In the genomic region with DNA sequence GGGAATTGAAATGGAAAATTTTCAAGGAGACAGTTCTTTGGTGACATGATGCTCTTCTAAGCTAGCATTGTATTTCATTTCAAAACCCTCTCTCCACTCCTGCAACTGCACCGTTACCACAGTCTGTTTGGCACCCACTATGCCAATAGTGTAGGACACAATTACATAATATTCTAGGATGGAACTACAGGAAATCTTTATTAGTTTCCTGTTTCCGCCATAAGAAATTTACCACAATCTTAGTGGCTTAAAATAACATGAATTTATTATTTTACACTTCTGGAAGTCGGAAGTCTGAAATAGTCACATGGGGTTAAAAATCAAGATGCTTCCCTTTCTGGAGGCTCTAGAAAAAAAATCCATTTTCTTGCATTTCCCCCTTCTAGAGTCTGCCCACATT, we compare ENCODE assay signal across 25 cellular contexts.
"Had no signal": no experiment of that assay in that cellular context is flagged by ENCODE, and none has a peak within 500 bp of the region (broad histone marks: within the 10 kb centered on the region; RNA-seq: fewer than 3 reads in every experiment).

No MANE protein-coding gene starts in this region.

- ATAC-seq: activated CD8-positive, alpha-beta T cell treated with anti-CD3 and anti-CD28 coated beads, Interleukin-2, amount 10 ng/mL, durations not matched to agents 7 days and 5 days; K562; SK-N-SH treated with all-trans-retinoic acid at 6 μM for 48 hours; WTC11 had no signal

- H3K36me3 ChIP-seq: Peyer's patch, SJCRH30 had no signal

- H3K4me1 Mint-ChIP-seq: WTC11 had no signal

- H3K9me3 ChIP-seq: Peyer's patch, SJCRH30 had no signal

- H3K4me3 ChIP-seq: K562, Peyer's patch, SJCRH30 had no signal

- DNase-seq: activated CD4-positive, alpha-beta T cell treated with anti-CD3 and anti-CD28 coated beads for 48 hours; activated CD4-positive, alpha-beta T cell treated with anti-CD3 and anti-CD28 coated beads, Interleukin-2, amount 50 U/mL, for 4 hours; activated CD4-positive, CD25-positive, alpha-beta regulatory T cell treated with anti-CD3 and anti-CD28 coated beads, Interleukin-2, amount 50 U/mL, for 72 hours; activated CD8-positive, alpha-beta memory T cell treated with anti-CD3 and anti-CD28 coated beads, Interleukin-2, amount 50 U/mL, for 48 hours; activated CD8-positive, alpha-beta T cell treated with anti-CD3 and anti-CD28 coated beads, Interleukin-2, amount 10 ng/mL, durations not matched to agents 7 days and 5 days; activated T-cell treated with anti-CD3 and anti-CD28 coated beads, Interleukin-2, amount 50 U/mL, for 1 hour; amygdala; NCI-H1092; NCI-H1417; NCI-H1930; NCI-H2107; NCI-H2171 treated with DMSO at 0.1 percent for 48 hours; NCI-H226; NCI-H526; NCI-H774; Peyer's patch; Right ventricle myocardium superior; SJCRH30 had no signal

- H3K27ac ChIP-seq: Peyer's patch, RWPE1, SJCRH30 had no signal

- H3K36me3 Mint-ChIP-seq: activated naive CD8-positive, alpha-beta T cell; brain had no signal

- H3K9me3 Mint-ChIP-seq: T-helper 1 cell treated with Interleukin-12 subunit alpha and Interleukin-12 subunit beta and Interleukin-4 antibody, amounts not matched to agents 30 μg/mL and 1 μg/mL, for 36 hours had no signal

- H3K4me1 ChIP-seq: Peyer's patch, SJCRH30 had no signal

- H3K27me3 Mint-ChIP-seq: activated naive CD8-positive, alpha-beta T cell; brain had no signal

- H3K27ac Mint-ChIP-seq: activated CD8-positive, alpha-beta T cell treated with anti-CD3 and anti-CD28 coated beads, Interleukin-2, amount 10 ng/mL, durations not matched to agents 7 days and 5 days; activated naive CD8-positive, alpha-beta T cell; brain; T-helper 1 cell treated with Interleukin-12 subunit alpha and Interleukin-12 subunit beta and Interleukin-4 antibody, amounts not matched to agents 30 μg/mL and 1 μg/mL, for 36 hours; WTC11 had no signal

- H3K4me3 Mint-ChIP-seq: activated CD8-positive, alpha-beta T cell treated with anti-CD3 and anti-CD28 coated beads, Interleukin-2, amount 10 ng/mL, durations not matched to agents 7 days and 5 days; activated naive CD8-positive, alpha-beta T cell; brain; T-helper 1 cell treated with Interleukin-12 subunit alpha and Interleukin-12 subunit beta and Interleukin-4 antibody, amounts not matched to agents 30 μg/mL and 1 μg/mL, for 36 hours; WTC11 had no signal

- H3K27me3 ChIP-seq: Peyer's patch, SJCRH30 had no signal
